ENCODE assay signal across 8 cellular contexts in the genomic region with DNA sequence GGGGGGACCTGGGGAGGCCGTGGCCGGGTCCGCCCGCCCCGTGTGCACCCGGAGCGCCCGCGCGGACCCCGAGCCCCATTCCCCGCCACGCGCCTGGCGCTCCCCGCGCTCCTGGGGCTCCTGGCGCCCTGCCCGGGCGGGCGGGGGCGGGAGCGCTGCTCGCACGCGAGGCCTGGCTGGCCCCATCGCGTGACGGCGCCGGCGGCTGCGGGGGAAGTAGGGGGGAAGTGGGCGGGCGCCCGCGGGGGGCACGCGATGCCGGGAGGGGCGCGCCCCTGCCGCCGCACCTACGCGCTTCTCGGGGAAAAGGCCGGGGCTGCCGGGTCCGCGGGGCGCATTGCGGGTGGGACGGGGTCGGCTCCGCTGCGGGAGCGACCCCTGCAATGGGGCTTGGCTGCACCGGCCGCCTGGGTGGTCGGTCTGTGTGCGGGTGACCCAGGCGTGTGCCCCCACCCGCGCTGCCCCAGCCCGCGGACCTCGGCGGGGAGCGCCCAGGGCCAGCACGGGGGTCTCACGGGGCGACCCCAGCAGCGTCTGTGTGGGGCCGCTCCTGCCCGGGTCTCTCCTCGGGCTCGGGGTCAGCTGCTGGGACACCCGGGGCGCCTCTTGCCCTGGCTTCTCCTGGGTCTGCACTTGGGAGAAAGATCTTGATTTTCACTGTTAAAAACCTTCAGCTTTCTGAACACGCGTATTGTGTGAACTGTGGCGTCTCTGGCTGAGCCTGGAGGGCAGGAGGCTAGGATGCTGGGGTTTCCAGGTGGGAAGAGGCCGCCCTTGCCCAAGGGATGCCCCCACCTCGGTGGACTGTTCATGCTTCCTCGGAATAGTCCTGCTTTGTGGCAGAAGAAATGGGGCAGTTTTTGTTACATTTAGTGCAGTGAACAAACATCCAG. TPM values are rescaled to one million over a fixed set of nuclear protein-coding genes. Genes with fewer than 3 reads are reported as not detected.
DNase-seq lines count a peak whose midpoint lies in the region; ATAC-seq, FAIRE-seq and TF ChIP-seq lines count a peak whose summit lies in the region.

No MANE protein-coding gene starts in this region.

- DNase-seq in NCI-H187 (lab: John Stamatoyannopoulos, UW) (peak; percentile 46 to 64), NCI-H187 treated with DMSO at 0.1 percent for 48 hours (lab: John Stamatoyannopoulos, UW) (no peak), HUDEP-2 (lab: John Stamatoyannopoulos, UW; ENCODE audit: unreplicated experiment in 76 of 76) (peak in 66 of 76 experiments; percentile 4 to 83 (median 61)), astrocyte of the hippocampus (ENCODE audit: low read depth, low spot score) (peak; percentile 93), keratinocyte (ENCODE audit: low read depth, low spot score) (no peak)
- peak; percentile 62 to 79 (median 67) for DNase-seq in stimulated activated CD4-positive, alpha-beta T cell treated with anti-CD3 and anti-CD28 coated beads, TNF-alpha, amount 100 ng/mL, for 24 hours (ENCODE audit: low read depth in 3 of 3)

- H3K9ac ChIP-seq in keratinocyte (ENCODE audit: control insufficient read depth, extremely low read depth, insufficient read depth, low read length), result peak overlapping the region; percentile 44

- peaks cover 3% of the 10 kb centered on the region for H3K4me1 ChIP-seq in keratinocyte (ENCODE audit: control insufficient read depth, extremely low read depth, insufficient read depth, low read length)

- H3K9me1 ChIP-seq in keratinocyte (ENCODE audit: control insufficient read depth, extremely low read depth, insufficient read depth, low read length), result no peaks in the 10 kb centered on the region

- peaks cover 4% of the 10 kb centered on the region for H3K36me3 Mint-ChIP-seq in T-helper 1 cell treated with Interleukin-12 subunit alpha and Interleukin-12 subunit beta and Interleukin-4 antibody, amounts not matched to agents 30 μg/mL and 1 μg/mL, for 36 hours (ENCODE audit: low read depth)

- H3K4me3 ChIP-seq in keratinocyte (ENCODE audit: control insufficient read depth in 2 of 3, extremely low read depth in 1 of 3, insufficient read depth in 2 of 3, low read depth in 1 of 3, low read length in 3 of 3), result no peak overlapping the region

- peak overlapping the region; percentile 85 for H3K27ac Mint-ChIP-seq in T-helper 1 cell treated with Interleukin-12 subunit alpha and Interleukin-12 subunit beta and Interleukin-4 antibody, amounts not matched to agents 30 μg/mL and 1 μg/mL, for 36 hours

- H3K4me3 Mint-ChIP-seq in T-helper 1 cell treated with Interleukin-12 subunit alpha and Interleukin-12 subunit beta and Interleukin-4 antibody, amounts not matched to agents 30 μg/mL and 1 μg/mL, for 36 hours, result peak overlapping the region; percentile 57

- no peaks in the 10 kb centered on the region for H4K20me1 ChIP-seq in keratinocyte (ENCODE audit: control insufficient read depth, extremely low read depth, insufficient read depth, low read length)

- peak overlapping the region; percentile 51 for H3K4me2 ChIP-seq in keratinocyte (ENCODE audit: control insufficient read depth, extremely low read depth, insufficient read depth, low read depth, low read length)

- no peaks in the 10 kb centered on the region for H3K36me3 ChIP-seq in keratinocyte (ENCODE audit: control insufficient read depth in 2 of 2, extremely low read depth in 1 of 2, insufficient read depth in 2 of 2, low read length in 2 of 2)

- no peaks in the 10 kb centered on the region for H3K9me3 Mint-ChIP-seq in T-helper 1 cell treated with Interleukin-12 subunit alpha and Interleukin-12 subunit beta and Interleukin-4 antibody, amounts not matched to agents 30 μg/mL and 1 μg/mL, for 36 hours

- no peak for TF ChIP-seq CTCF in keratinocyte (optimal IDR thresholded peaks at IDR 0.05 in 1 of 3, IDR thresholded peaks at IDR 0.05 in 1 of 3, conservative IDR thresholded peaks at IDR 0.05 in 1 of 3; ENCODE audit: extremely low read depth in 1 of 3, insufficient read depth in 2 of 3, low read length in 3 of 3)

- no peaks in the 10 kb centered on the region for H3K79me2 ChIP-seq in keratinocyte (ENCODE audit: control insufficient read depth, insufficient read depth, low read length)

- ATAC-seq in HG02884 (IDR thresholded peaks at IDR 0.05; ENCODE audit: unreplicated experiment), result no peak

- H3K27me3 ChIP-seq in keratinocyte (ENCODE audit: control insufficient read depth, extremely low read depth, insufficient read depth, low read length), result peaks cover 18% of the 10 kb centered on the region

- H2AFZ ChIP-seq in keratinocyte (ENCODE audit: control insufficient read depth, low read length), result no peak overlapping the region

- no peak for FAIRE-seq in keratinocyte (lab: Jason Lieb, UNC)

- H3K27me3 Mint-ChIP-seq in T-helper 1 cell treated with Interleukin-12 subunit alpha and Interleukin-12 subunit beta and Interleukin-4 antibody, amounts not matched to agents 30 μg/mL and 1 μg/mL, for 36 hours (ENCODE audit: low read depth), result no peaks in the 10 kb centered on the region

- no peak overlapping the region for H3K27ac ChIP-seq in keratinocyte (ENCODE audit: control insufficient read depth, insufficient read depth, low read length)

- H3K9me3 ChIP-seq in keratinocyte (ENCODE audit: control insufficient read depth, low read depth, low read length), result no peaks in the 10 kb centered on the region

- H3K4me1 Mint-ChIP-seq in T-helper 1 cell treated with Interleukin-12 subunit alpha and Interleukin-12 subunit beta and Interleukin-4 antibody, amounts not matched to agents 30 μg/mL and 1 μg/mL, for 36 hours (ENCODE audit: low read depth), result peaks cover 52% of the 10 kb centered on the region

- dilution Hi-C loops in keratinocyte (cut with MboI; ENCODE audit: extremely low pct_ligation_motif_present, low sequenced_read_pairs), result no loop called here

RNA-seq across cellular contexts. Expression of a gene that starts 52.4 kb away (rescaled TPM):
- 0.23 to 0.51 TPM (median 0.24 TPM) in 3 replicates for polyA plus RNA-seq in keratinocyte
- 0.40 TPM for polyA plus RNA-seq in keratinocyte (2011; ENCODE audit: low read depth)
- 0.16 and 0.26 TPM in 2 replicates for polyA plus RNA-seq in keratinocyte (2011; cell fraction: cytosol; rRNA removed)
- polyA plus RNA-seq in keratinocyte (2011; cell fraction: nucleus; rRNA removed), result 0.61 and 0.84 TPM in 2 replicates
- 0.59 and 0.64 TPM in 2 replicates for polyA plus RNA-seq in keratinocyte (2012; ENCODE audit: low replicate concordance)
- 0.20 to 0.59 TPM (median 0.42 TPM) in 3 replicates for polyA minus RNA-seq in keratinocyte
- 0.38 TPM for polyA minus RNA-seq in keratinocyte (2011; cell fraction: cytosol; rRNA and poly(A)+ RNA removed)
- polyA minus RNA-seq in keratinocyte (2011; cell fraction: nucleus; rRNA and poly(A)+ RNA removed), result 0.32 and 2.1 TPM in 2 replicates

Comparison
In these comparisons a context has a peak if more than half of its experiments do, and no peak if none do; other contexts are left out.
1. DNase-seq: peak in NCI-H187 (2 of 2), HUDEP-2 (66 of 76), astrocyte of the hippocampus (single experiment) and stimulated activated CD4-positive, alpha-beta T cell treated with anti-CD3 and anti-CD28 coated beads, TNF-alpha, amount 100 ng/mL, for 24 hours (3 of 3); none in NCI-H187 treated with DMSO at 0.1 percent for 48 hours (single experiment) and keratinocyte (single experiment).